ENCODE assay signal across 18 cellular contexts in the genomic region with DNA sequence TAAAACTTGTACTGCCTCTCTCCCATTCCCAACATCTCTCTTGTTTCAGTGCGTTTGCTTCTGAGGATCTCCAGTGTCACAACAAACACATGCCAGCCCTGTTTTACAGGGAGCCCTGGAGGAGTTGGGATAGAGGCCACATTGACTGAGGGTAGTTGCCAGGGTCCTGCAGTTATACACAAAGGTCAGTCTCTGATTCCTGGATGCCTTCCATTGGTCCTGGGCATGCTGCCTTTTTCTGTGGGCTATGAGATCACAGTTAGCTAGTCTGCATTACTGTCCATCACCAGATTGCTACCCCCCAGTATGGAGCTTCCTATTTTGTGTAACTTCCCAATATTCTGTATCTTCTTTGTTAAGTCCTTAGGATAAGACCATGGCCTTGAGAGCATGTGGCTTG. TPM values are rescaled to one million over a fixed set of nuclear protein-coding genes. Genes with fewer than 3 reads are reported as not detected.
DNase-seq lines count a peak whose midpoint lies in the region; ATAC-seq and TF ChIP-seq lines count a peak whose summit lies in the region.
"Had no signal": no experiment of that assay in that cellular context is flagged by ENCODE, and none has a peak within 500 bp of the region (broad histone marks: within the 10 kb centered on the region; RNA-seq: fewer than 3 reads in every experiment).

No MANE protein-coding gene starts in this region.

- H3K9me3 ChIP-seq in heart left ventricle, result no peaks in the 10 kb centered on the region
- no peaks in the 10 kb centered on the region for H3K9me3 ChIP-seq in skeletal muscle tissue (ENCODE audit: control insufficient read depth in 3 of 3, low read length in 3 of 3)
- H3K9me3 ChIP-seq: BLaER1 treated with 17β-estradiol and CSF1 and Interleukin-3, amounts not matched to agents 10 nM and 100 nM had no signal

- H3K36me3 ChIP-seq in heart left ventricle (peaks cover 0 to 61% (median 41%) of the 10 kb centered on the region in 9 donors), skeletal muscle tissue (ENCODE audit: control insufficient read depth in 3 of 3, insufficient read depth in 3 of 3, low read length in 3 of 3) (peaks cover 8 to 30% (median 19%) of the 10 kb centered on the region in 3 donors)

- no peak overlapping the region for H3K27ac ChIP-seq in heart left ventricle
- peak overlapping the region in 47 of 59 donors; percentile 4 to 95 (median 53) for H3K27ac ChIP-seq in dorsolateral prefrontal cortex
- H3K27ac ChIP-seq in skeletal muscle tissue (ENCODE audit: low read depth, low read length), result no peak overlapping the region
- H3K27ac ChIP-seq: 22Rv1; BLaER1 treated with 17β-estradiol and CSF1 and Interleukin-3, amounts not matched to agents 10 nM and 100 nM had no signal

- no peaks in the 10 kb centered on the region for H3K27me3 ChIP-seq in heart left ventricle
- H3K27me3 ChIP-seq in dorsolateral prefrontal cortex, result no peaks in the 10 kb centered on the region
- no peaks in the 10 kb centered on the region for H3K27me3 ChIP-seq in skeletal muscle tissue (ENCODE audit: control insufficient read depth in 3 of 3, insufficient read depth in 3 of 3, low read length in 3 of 3)
- H3K27me3 ChIP-seq: BLaER1 treated with 17β-estradiol and CSF1 and Interleukin-3, amounts not matched to agents 10 nM and 100 nM had no signal

- DNase-seq in heart left ventricle, result peak in 2 of 5 donors; percentile 33
- no peak for DNase-seq in cardiac septum (ENCODE audit: low spot score)
- DNase-seq in dorsolateral prefrontal cortex, result peak in 5 of 10 donors; percentile 17 to 76 (median 61)
- peak; percentile 72 for DNase-seq in midbrain (lab: John Stamatoyannopoulos, UW)
- no peak for DNase-seq in T-helper 1 cell
- DNase-seq in NCI-H510A (lab: John Stamatoyannopoulos, UW), result no peak
- DNase-seq: H9; NCI-H146; NCI-H2107; NCI-H226; NCI-H526 treated with DMSO at 0.1 percent for 48 hours; NK-92 treated with Interleukin-12 subunit alpha and Interleukin-12 subunit beta, amount 100 ng/mL, for 24 hours; OCI-M1; RPMI8226 had no signal

- H3K4me3 ChIP-seq in heart left ventricle (no peak overlapping the region), dorsolateral prefrontal cortex (no peak overlapping the region), skeletal muscle tissue (ENCODE audit: low read length in 3 of 3) (peak overlapping the region in 1 of 3 donors; percentile 14)
- H3K4me3 ChIP-seq: BLaER1 treated with 17β-estradiol and CSF1 and Interleukin-3, amounts not matched to agents 10 nM and 100 nM had no signal

- intact Hi-C loops in heart left ventricle (cut with DNase I), result loop anchor here in 7 of 10 donors (5.0 to 10.0 kb wide), 5 partner anchors 96 to 256 kb away; no protein-coding TSS in a partner anchor
- intact Hi-C loops in cardiac septum (cut with DNase I), result loop anchor here (5.0 to 10.0 kb wide), 2 partner anchors 166 to 264 kb away; no protein-coding TSS in a partner anchor
- intact Hi-C loops in dorsolateral prefrontal cortex (cut with DNase I), result no loop called here

- H3K9ac ChIP-seq in skeletal muscle tissue (ENCODE audit: low read depth in 1 of 3, low read length in 3 of 3), result peak overlapping the region in 2 of 3 donors; percentile 10 to 41
- H3K9ac ChIP-seq: BLaER1 treated with 17β-estradiol and CSF1 and Interleukin-3, amounts not matched to agents 10 nM and 100 nM had no signal

- ATAC-seq in heart left ventricle, result peak in 3 of 4 donors; percentile 47 to 65 (median 52)
- ATAC-seq in HG02981 (IDR thresholded peaks at IDR 0.05; ENCODE audit: unreplicated experiment), result no peak

- TF ChIP-seq POLR2A in heart left ventricle (IDR thresholded peaks at IDR 0.05), result no peak

- H3K4me1 ChIP-seq in heart left ventricle (peaks cover 0 to 28% (median 16%) of the 10 kb centered on the region in 12 donors), skeletal muscle tissue (ENCODE audit: control insufficient read depth in 3 of 3, insufficient read depth in 3 of 3, low read length in 3 of 3) (peaks cover 26 to 32% (median 30%) of the 10 kb centered on the region in 3 donors)

- TF ChIP-seq CTCF in heart left ventricle (IDR thresholded peaks at IDR 0.05), result no peak
- no peak for TF ChIP-seq CTCF in dorsolateral prefrontal cortex (IDR thresholded peaks at IDR 0.05 in 54 of 56, conservative IDR thresholded peaks at IDR 0.05 in 2 of 56; ENCODE audit: low read depth in 1 of 56, partially characterized antibody in 56 of 56)

- 55 to 83% (median 79%) methylated on average over 1 of the region's 1 CpG for WGBS in heart left ventricle, 4 donors

RNA-seq across cellular contexts. Expression of a gene that starts 9.3 kb away (rescaled TPM):
- 10 to 100 TPM; 14.1 to 21.3 (median 17.2) TPM for total RNA-seq in heart left ventricle
- 10 to 100 TPM; 19.4 to 27.6 TPM for polyA plus RNA-seq in heart left ventricle
- 23.0 TPM for total RNA-seq in cardiac septum
- total RNA-seq in dorsolateral prefrontal cortex, result 10 to 100 TPM in 119 of 120 experiments, 1 to 10 TPM in 1; 9.9 to 32.0 (median 20.6) TPM
- 32.9 TPM for total RNA-seq in skeletal muscle tissue

RNA-seq across cellular contexts. Expression of a gene that starts 9.6 kb away (rescaled TPM):
- total RNA-seq in heart left ventricle, result 1 to 10 TPM in 2 of 9 donors, under 1 TPM in 7; 0.25 to 1.6 (median 0.67) TPM
- polyA plus RNA-seq in heart left ventricle, result under 1 TPM; 0.19 to 0.64 TPM
- total RNA-seq in cardiac septum, result 0.89 TPM
- total RNA-seq in dorsolateral prefrontal cortex, result 1 to 10 TPM in 115 of 120 experiments, under 1 TPM in 5; 0.61 to 3.8 (median 1.6) TPM
- total RNA-seq in skeletal muscle tissue, result 5.7 TPM

RNA-seq across cellular contexts. Expression of a gene that starts 38.0 kb away (rescaled TPM):
- total RNA-seq in heart left ventricle (10 to 100 TPM in 1 of 9 donors, 1 to 10 TPM in 8; 3.5 to 10.2 (median 6.7) TPM), cardiac septum (9.7 TPM), dorsolateral prefrontal cortex (10 to 100 TPM; 13.4 to 79.3 (median 30.2) TPM), skeletal muscle tissue (4.2 TPM)
- polyA plus RNA-seq in heart left ventricle, result 1 to 10 TPM; 1.3 to 5.9 TPM

Comparison
In these comparisons a context has a peak if more than half of its experiments do, and no peak if none do; other contexts are left out.
1. H3K27ac ChIP-seq: peak in dorsolateral prefrontal cortex (47 of 59); none in heart left ventricle (0 of 12) and skeletal muscle tissue (single experiment).
2. intact Hi-C loops: an anchor here in heart left ventricle (5.0 to 10.0 kb wide) and cardiac septum (5.0 to 10.0 kb wide); none called in dorsolateral prefrontal cortex.